Comparison of ENCODE assay signal across 8 cellular contexts in the genomic region with DNA sequence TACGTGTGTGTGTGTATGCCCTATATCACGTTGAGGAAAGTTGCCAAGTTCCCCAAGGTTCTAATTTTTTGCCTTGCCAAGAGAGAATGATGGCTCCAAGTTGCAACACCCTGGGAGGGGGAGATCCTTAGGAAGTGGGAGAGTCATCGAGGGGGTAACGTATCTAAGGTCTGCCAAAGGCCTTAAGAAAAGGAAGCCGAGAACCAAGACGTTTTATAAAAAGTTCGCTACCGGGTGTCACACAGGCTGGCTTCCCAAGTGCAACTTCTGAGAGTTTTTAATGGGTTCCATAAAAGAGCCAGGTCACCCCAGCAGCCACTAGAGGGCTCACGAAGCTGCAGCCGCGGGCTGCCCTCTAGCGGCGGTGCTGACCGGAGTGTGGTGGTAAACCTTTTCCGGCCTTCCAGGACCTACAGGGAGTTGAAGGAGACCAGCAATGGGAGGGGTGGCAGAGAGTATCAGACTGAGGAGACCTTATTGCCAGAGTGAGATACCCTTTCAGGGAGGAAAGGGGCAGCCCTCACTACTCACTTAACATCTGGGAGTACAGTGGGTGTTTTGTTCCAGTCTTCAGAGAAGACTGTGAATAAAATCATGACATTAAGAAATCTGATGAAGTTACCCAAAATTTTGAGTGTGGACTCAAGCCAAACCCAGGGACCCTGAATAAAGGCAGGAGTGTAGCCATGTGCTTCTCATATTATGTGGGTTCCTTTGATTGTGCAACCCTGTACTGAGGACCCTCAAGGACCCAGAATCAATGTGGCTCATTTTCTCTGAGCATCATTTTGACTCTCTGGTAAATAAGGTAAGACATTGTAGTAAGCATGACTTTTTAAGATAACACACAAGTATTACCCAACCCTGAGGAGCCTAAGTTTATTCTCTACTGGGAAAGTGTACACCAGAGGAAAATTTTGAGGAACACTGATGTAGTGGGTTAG. TPM values are rescaled to one million over a fixed set of nuclear protein-coding genes. Genes with fewer than 3 reads are reported as not detected.
DNase-seq lines count a peak whose midpoint lies in the region; ATAC-seq and TF ChIP-seq lines count a peak whose summit lies in the region.

No MANE protein-coding gene starts in this region.

- TF ChIP-seq CTCF in GM13977 (IDR thresholded peaks at IDR 0.05; ENCODE audit: extremely low read depth, insufficient read depth, missing control alignments) (peak; percentile 100), right atrium auricular region (IDR thresholded peaks at IDR 0.05) (peak; percentile 99)

- in situ Hi-C loops in GM13977 (cut with MboI; ENCODE audit: low pct_unique_long_range_greater_than_20kb, low sequenced_read_pairs, unreplicated experiment) = no loop called here

- peak overlapping the region in 1 of 2 donors; percentile 19 for H3K27ac ChIP-seq in right atrium auricular region
- no peak overlapping the region for H3K27ac ChIP-seq in rectal smooth muscle tissue (ENCODE audit: low read depth, low read length)

- no peaks in the 10 kb centered on the region for H3K36me3 ChIP-seq in adipocyte (ENCODE audit: control insufficient read depth, insufficient read depth, low read length, severe bottlenecking)
- no peaks in the 10 kb centered on the region for H3K36me3 ChIP-seq in right atrium auricular region
- H3K36me3 ChIP-seq in rectal smooth muscle tissue (ENCODE audit: control insufficient read depth, insufficient read depth, low read length) = no peaks in the 10 kb centered on the region

- no peaks in the 10 kb centered on the region for H3K27me3 ChIP-seq in adipocyte (replicated peaks; ENCODE audit: control insufficient read depth, insufficient read depth, low read length)
- H3K27me3 ChIP-seq in right atrium auricular region = no peaks in the 10 kb centered on the region
- H3K27me3 ChIP-seq in rectal smooth muscle tissue (ENCODE audit: control insufficient read depth, insufficient read depth, low read length) = no peaks in the 10 kb centered on the region

- H3K9ac ChIP-seq in adipocyte (ENCODE audit: low read length) = peak overlapping the region; percentile 73
- no peak overlapping the region for H3K9ac ChIP-seq in rectal smooth muscle tissue (ENCODE audit: low read length)

- H3K9me3 ChIP-seq in adipocyte (ENCODE audit: control insufficient read depth, low read length) (no peaks in the 10 kb centered on the region), right atrium auricular region (no peaks in the 10 kb centered on the region)

- peak; percentile 50 for ATAC-seq in HG02852 (IDR thresholded peaks at IDR 0.05; ENCODE audit: unreplicated experiment)

- H3K4me1 ChIP-seq in adipocyte (ENCODE audit: control insufficient read depth, insufficient read depth, low read length) (peaks cover 29% of the 10 kb centered on the region), right atrium auricular region (peaks cover 0 to 30% of the 10 kb centered on the region in 2 donors), rectal smooth muscle tissue (ENCODE audit: control insufficient read depth, insufficient read depth, low read length) (no peaks in the 10 kb centered on the region)

- peak overlapping the region; percentile 83 for H3K4me3 ChIP-seq in adipocyte (ENCODE audit: low read length)
- peak overlapping the region; percentile 17 to 37 for H3K4me3 ChIP-seq in right atrium auricular region
- H3K4me3 ChIP-seq in rectal smooth muscle tissue (ENCODE audit: low read length) = peak overlapping the region; percentile 53

- DNase-seq in GM13977 (ENCODE audit: low spot score) = peak; percentile 81
- peak; percentile 51 for DNase-seq in NCI-H1436 treated with DMSO at 0.1 percent for 48 hours (lab: John Stamatoyannopoulos, UW)
- DNase-seq in SW480 (ENCODE audit: low spot score) = peak; percentile 83
- DNase-seq in adipocyte (ENCODE audit: low read depth) = peak; percentile 94
- DNase-seq in right atrium auricular region (ENCODE audit: low spot score) = peak; percentile 89
- no peak for DNase-seq in cerebellar nuclear complex (lab: John Stamatoyannopoulos, UW)

RNA-seq across cellular contexts. Expression of gene RFX7, which starts 2.5 kb away (rescaled TPM):
- 1 to 10 TPM; 4.4 to 5.9 TPM for total RNA-seq in right atrium auricular region

Comparison
In these comparisons a context has a peak if more than half of its experiments do, and no peak if none do; other contexts are left out.
1. DNase-seq: peak in GM13977 (single experiment), NCI-H1436 treated with DMSO at 0.1 percent for 48 hours (single experiment), SW480 (single experiment), adipocyte (single experiment) and right atrium auricular region (single experiment); none in cerebellar nuclear complex (0 of 2).
2. H3K4me3 ChIP-seq: peak in every context shown above with its lines; median percentile 83 in adipocyte; 53 in rectal smooth muscle tissue; 27 in right atrium auricular region.